14 cellular contexts compared by ENCODE assay signal in genomic region chr1:248782311-248782887, GRCh38. TPM values are rescaled to one million over a fixed set of nuclear protein-coding genes. Genes with fewer than 3 reads are reported as not detected.
DNase-seq lines count a peak whose midpoint lies in the region; ATAC-seq and TF ChIP-seq lines count a peak whose summit lies in the region.
"Had no signal": no experiment of that assay in that cellular context is flagged by ENCODE, and none has a peak within 500 bp of the region (broad histone marks: within the 10 kb centered on the region; RNA-seq: fewer than 3 reads in every experiment).

No MANE protein-coding gene starts in this region.

- TF ChIP-seq CTCF in mucosa of descending colon (IDR thresholded peaks at IDR 0.05) (no peak), GM10248 (IDR thresholded peaks at IDR 0.05; ENCODE audit: control extremely low read depth, extremely low read depth, low read depth, missing control alignments) (no peak)

- H3K36me3 ChIP-seq in mucosa of descending colon (ENCODE audit: low read depth), result no peaks in the 10 kb centered on the region

- POLR2A ChIA-PET in GM10248 (lab: Yijun Ruan, JAX), result no interaction called here

- H3K9me3 ChIP-seq in mucosa of descending colon, result no peaks in the 10 kb centered on the region

- H3K4me1 ChIP-seq in mucosa of descending colon (ENCODE audit: low read depth), result peaks cover 3% of the 10 kb centered on the region
- H3K4me1 ChIP-seq: Caco-2 had no signal

- H3K36me3 Mint-ChIP-seq in activated CD8-positive, alpha-beta memory T cell treated with anti-CD3 and anti-CD28 coated beads, Interleukin-2, amount 10 ng/mL, durations not matched to agents 7 days and 5 days, result no peaks in the 10 kb centered on the region

- intact Hi-C loops in mucosa of descending colon (cut with DNase I, micrococcal nuclease), result no loop called here

- H3K4me3 Mint-ChIP-seq in activated CD8-positive, alpha-beta memory T cell treated with anti-CD3 and anti-CD28 coated beads, Interleukin-2, amount 10 ng/mL, durations not matched to agents 7 days and 5 days, result no peak overlapping the region
- H3K4me3 Mint-ChIP-seq: B cell; CD4-positive, alpha-beta memory T cell had no signal

- H3K9me3 Mint-ChIP-seq in activated CD8-positive, alpha-beta memory T cell treated with anti-CD3 and anti-CD28 coated beads, Interleukin-2, amount 10 ng/mL, durations not matched to agents 7 days and 5 days (ENCODE audit: low read depth), result peaks cover 3% of the 10 kb centered on the region

- H3K27me3 Mint-ChIP-seq in activated CD8-positive, alpha-beta memory T cell treated with anti-CD3 and anti-CD28 coated beads, Interleukin-2, amount 10 ng/mL, durations not matched to agents 7 days and 5 days, result peaks cover 14% of the 10 kb centered on the region
- H3K27me3 Mint-ChIP-seq: B cell had no signal

- peak; percentile 8 for DNase-seq in activated CD8-positive, alpha-beta memory T cell treated with anti-CD3 and anti-CD28 coated beads, Interleukin-2, amount 10 ng/mL, durations not matched to agents 7 days and 5 days
- no peak for DNase-seq in activated CD8-positive, alpha-beta memory T cell treated with anti-CD3 and anti-CD28 coated beads for 24 hours
- DNase-seq in RPMI8226 (peak; percentile 45), mucosa of descending colon (peak in 1 of 3 donors; percentile 36), COR-L47 (lab: John Stamatoyannopoulos, UW) (no peak), GM10248 (ENCODE audit: extremely low spot score) (no peak)
- DNase-seq in effector CD4-positive, alpha-beta T cell, result no peak
- DNase-seq: C1 segment of cervical spinal cord; Caco-2; CD4-positive, alpha-beta memory T cell; GM23248 had no signal

- CTCF ChIA-PET in activated CD8-positive, alpha-beta memory T cell treated with anti-CD3 and anti-CD28 coated beads, Interleukin-2, amount 10 ng/mL, durations not matched to agents 7 days and 5 days (lab: Charles Lee), result no interaction called here
- CTCF ChIA-PET in GM10248 (lab: Yijun Ruan, JAX), result interaction anchor here (1.0 kb wide), 1 partner anchor 25 kb away, joined by 4 read pairs; no protein-coding TSS in a partner anchor

- no peak for ATAC-seq in activated CD8-positive, alpha-beta memory T cell treated with anti-CD3 and anti-CD28 coated beads, Interleukin-2, amount 10 ng/mL, durations not matched to agents 7 days and 5 days
- peak; percentile 84 for ATAC-seq in mucosa of descending colon
- ATAC-seq: GM12878, HCT116 had no signal

- H3K4me1 Mint-ChIP-seq in activated CD8-positive, alpha-beta memory T cell treated with anti-CD3 and anti-CD28 coated beads, Interleukin-2, amount 10 ng/mL, durations not matched to agents 7 days and 5 days, result peaks cover 13% of the 10 kb centered on the region
- H3K4me1 Mint-ChIP-seq: CD4-positive, alpha-beta memory T cell had no signal

- no peak overlapping the region for H3K4me3 ChIP-seq in mucosa of descending colon
- H3K4me3 ChIP-seq: GM12878, GM23248 had no signal

- H3K27ac Mint-ChIP-seq in activated CD8-positive, alpha-beta memory T cell treated with anti-CD3 and anti-CD28 coated beads, Interleukin-2, amount 10 ng/mL, durations not matched to agents 7 days and 5 days, result no peak overlapping the region
- H3K27ac Mint-ChIP-seq: B cell; CD4-positive, alpha-beta memory T cell had no signal

RNA-seq across cellular contexts. Expression of gene LYPD8, which starts 26.8 kb away (rescaled TPM):
- not detected for total RNA-seq in activated CD8-positive, alpha-beta memory T cell treated with anti-CD3 and anti-CD28 coated beads, Interleukin-2, amount 10 ng/mL, durations not matched to agents 7 days and 5 days
- total RNA-seq in mucosa of descending colon, result 100 to 1,000 TPM; 235 to 700 (median 647) TPM
- total RNA-seq: B cell; Caco-2; CD4-positive, alpha-beta memory T cell; GM23248 had no signal

RNA-seq across cellular contexts. Expression of gene SH3BP5L, which starts 43.3 kb away (rescaled TPM):
- 10 to 100 TPM; 27.4 to 27.9 TPM for total RNA-seq in activated CD8-positive, alpha-beta memory T cell treated with anti-CD3 and anti-CD28 coated beads, Interleukin-2, amount 10 ng/mL, durations not matched to agents 7 days and 5 days
- 10 to 100 TPM; 27.2 to 31.0 (median 29.3) TPM for total RNA-seq in mucosa of descending colon

RNA-seq across cellular contexts. Expression of gene ZNF672, which starts 55.6 kb away (rescaled TPM):
- 10 to 100 TPM; 53.8 to 72.3 TPM for total RNA-seq in activated CD8-positive, alpha-beta memory T cell treated with anti-CD3 and anti-CD28 coated beads, Interleukin-2, amount 10 ng/mL, durations not matched to agents 7 days and 5 days
- total RNA-seq in mucosa of descending colon, result 10 to 100 TPM; 29.6 to 38.8 (median 38.3) TPM

Comparison
In these comparisons a context has a peak if more than half of its experiments do, and no peak if none do; other contexts are left out.
1. DNase-seq: peak in activated CD8-positive, alpha-beta memory T cell treated with anti-CD3 and anti-CD28 coated beads, Interleukin-2, amount 10 ng/mL, durations not matched to agents 7 days and 5 days (single experiment) and RPMI8226 (single experiment); none in activated CD8-positive, alpha-beta memory T cell treated with anti-CD3 and anti-CD28 coated beads for 24 hours (single experiment), COR-L47 (single experiment), effector CD4-positive, alpha-beta T cell (single experiment) and GM10248 (single experiment).
2. RNA of gene LYPD8, which starts 26.8 kb away (total RNA-seq): 235 to 700 TPM in mucosa of descending colon; not detected in activated CD8-positive, alpha-beta memory T cell treated with anti-CD3 and anti-CD28 coated beads, Interleukin-2, amount 10 ng/mL, durations not matched to agents 7 days and 5 days; every median in the first group is over 100 times any median in the second.